ENCODE assay signal across 19 cellular contexts in genomic region chr2:172712251-172712650, GRCh38. TPM values are rescaled to one million over a fixed set of nuclear protein-coding genes. Genes with fewer than 3 reads are reported as not detected.
DNase-seq lines count a peak whose midpoint lies in the region; ATAC-seq and TF ChIP-seq lines count a peak whose summit lies in the region.
"Had no signal": no experiment of that assay in that cellular context is flagged by ENCODE, and none has a peak within 500 bp of the region (broad histone marks: within the 10 kb centered on the region; RNA-seq: fewer than 3 reads in every experiment).

No MANE protein-coding gene starts in this region.

- no peaks in the 10 kb centered on the region for H3K36me3 ChIP-seq in heart right ventricle
- H3K36me3 ChIP-seq: BLaER1 had no signal

- no peak for TF ChIP-seq CTCF in heart right ventricle (IDR thresholded peaks at IDR 0.05)

- H3K27me3 ChIP-seq in heart right ventricle, result peaks cover 0 to 17% (median 0%) of the 10 kb centered on the region in 7 donors
- no peaks in the 10 kb centered on the region for H3K27me3 ChIP-seq in right cardiac atrium (ENCODE audit: control insufficient read depth, insufficient read depth)
- H3K27me3 ChIP-seq: BLaER1 had no signal

- ATAC-seq in Right ventricle myocardium superior (ENCODE audit: poor library complexity) (peak; percentile 91), heart right ventricle (peak; percentile 68 to 91 (median 82)), right cardiac atrium (peak; percentile 66 to 76), sciatic nerve (peak; percentile 39), esophagus mucosa (no peak)
- ATAC-seq: HCT116 had no signal

- no peaks in the 10 kb centered on the region for H3K9me3 ChIP-seq in heart right ventricle
- no peaks in the 10 kb centered on the region for H3K9me3 ChIP-seq in right cardiac atrium (ENCODE audit: control insufficient read depth, low read length)

- H3K4me3 ChIP-seq in heart right ventricle (no peak overlapping the region), right cardiac atrium (ENCODE audit: low read length) (no peak overlapping the region)
- H3K4me3 ChIP-seq: BLaER1 had no signal

- WGBS in heart right ventricle, 2 donors, result 53 to 68% methylated on average over 13 of the region's 13 CpGs
- 68% methylated on average over 13 of the region's 13 CpGs for WGBS in right cardiac atrium

- H3K27ac ChIP-seq in heart right ventricle, result peak overlapping the region in 5 of 10 donors; percentile 19 to 79 (median 62)
- no peak overlapping the region for H3K27ac ChIP-seq in right cardiac atrium (ENCODE audit: low read length)
- H3K27ac ChIP-seq: BLaER1, HL-60 had no signal

- intact Hi-C loops in Right ventricle myocardium superior (cut with DNase I), result no loop called here
- intact Hi-C loops in heart right ventricle (cut with DNase I), result loop anchor here in 2 of 10 donors (5.0 kb wide), 1 partner anchor 120 kb away; no protein-coding TSS in a partner anchor
- intact Hi-C loops in right cardiac atrium (cut with DNase I), result loop anchor here in 2 of 4 donors (5.0 to 10.0 kb wide), 2 partner anchors 115 to 117 kb away; no protein-coding TSS in a partner anchor
- intact Hi-C loops in sciatic nerve (cut with DNase I), result no loop called here

- H3K4me1 ChIP-seq in heart right ventricle, result peaks cover 0 to 21% (median 6%) of the 10 kb centered on the region in 9 donors
- no peaks in the 10 kb centered on the region for H3K4me1 ChIP-seq in right cardiac atrium (ENCODE audit: control insufficient read depth, insufficient read depth, low read length)

- DNase-seq in Right ventricle myocardium superior, result peak; percentile 80
- peak; percentile 48 to 68 for DNase-seq in heart right ventricle
- peak; percentile 31 to 80 (median 70) for DNase-seq in right cardiac atrium
- no peak for DNase-seq in sciatic nerve (ENCODE audit: low spot score)
- DNase-seq in GM19240 (ENCODE audit: insufficient read length, low spot score), result no peak
- no peak for DNase-seq in retina
- DNase-seq: 8988T; Calu3; CD4-positive, alpha-beta memory T cell; DMS79 treated with DMSO at 0.1 percent for 48 hours; GF-D8; GOT3; H7; HFFc6 had no signal

RNA-seq across cellular contexts. Expression of gene RAPGEF4, which starts 23.4 kb away (rescaled TPM):
- total RNA-seq in Right ventricle myocardium superior, result 7.2 TPM
- total RNA-seq in heart right ventricle, result 10 to 100 TPM in 3 of 10 donors, 1 to 10 TPM in 7; 6.0 to 11.2 (median 8.5) TPM
- 1 to 10 TPM; 1.2 to 5.2 TPM for polyA plus RNA-seq in heart right ventricle
- 10 to 100 TPM in 1 of 4 donors, 1 to 10 TPM in 3; 7.1 to 11.3 (median 9.1) TPM for total RNA-seq in right cardiac atrium
- 5.9 TPM for polyA plus RNA-seq in right cardiac atrium
- total RNA-seq in sciatic nerve, result 9.3 TPM
- total RNA-seq in esophagus mucosa, result 3.3 TPM
- total RNA-seq: CD4-positive, alpha-beta memory T cell had no signal
- polyA plus RNA-seq: CD14-positive monocyte; CD4-positive, alpha-beta memory T cell had no signal

Comparison
In these comparisons a context has a peak if more than half of its experiments do, and no peak if none do; other contexts are left out.
1. DNase-seq: peak in Right ventricle myocardium superior (single experiment), heart right ventricle (2 of 2) and right cardiac atrium (3 of 3); none in sciatic nerve (single experiment), GM19240 (single experiment) and retina (single experiment).